Comparison of ENCODE assay signal across 12 cellular contexts in genomic region chr3:141544697-141545096, GRCh38. TPM values are rescaled to one million over a fixed set of nuclear protein-coding genes. Genes with fewer than 3 reads are reported as not detected.
DNase-seq lines count a peak whose midpoint lies in the region; ATAC-seq, FAIRE-seq and TF ChIP-seq lines count a peak whose summit lies in the region.
"Had no signal": no experiment of that assay in that cellular context is flagged by ENCODE, and none has a peak within 500 bp of the region (broad histone marks: within the 10 kb centered on the region; RNA-seq: fewer than 3 reads in every experiment).

No MANE protein-coding gene starts in this region.

- H3K9me3 Mint-ChIP-seq in activated naive CD8-positive, alpha-beta T cell treated with anti-CD3 and anti-CD28 coated beads, Interleukin-2, amount 50 U/mL, for 24 hours = peaks cover 46% of the 10 kb centered on the region

- FAIRE-seq in small intestine (lab: Jason Lieb, UNC) = no peak

- H3K4me3 Mint-ChIP-seq in activated naive CD8-positive, alpha-beta T cell treated with anti-CD3 and anti-CD28 coated beads, Interleukin-2, amount 50 U/mL, for 24 hours = peak overlapping the region; percentile 33

- no peaks in the 10 kb centered on the region for H3K27me3 ChIP-seq in small intestine (ENCODE audit: control insufficient read depth in 2 of 2, insufficient read depth in 2 of 2, low read length in 2 of 2)
- no peaks in the 10 kb centered on the region for H3K27me3 ChIP-seq in dorsolateral prefrontal cortex
- H3K27me3 ChIP-seq: BE2C, cardiac muscle cell had no signal

- peaks cover 89% of the 10 kb centered on the region for H3K4me1 Mint-ChIP-seq in activated naive CD8-positive, alpha-beta T cell treated with anti-CD3 and anti-CD28 coated beads, Interleukin-2, amount 50 U/mL, for 24 hours

- H3K36me3 Mint-ChIP-seq in activated naive CD8-positive, alpha-beta T cell treated with anti-CD3 and anti-CD28 coated beads, Interleukin-2, amount 50 U/mL, for 24 hours (ENCODE audit: low read depth) = peaks cover 84% of the 10 kb centered on the region

- intact Hi-C loops in dorsolateral prefrontal cortex (cut with DNase I) = no loop called here
- intact Hi-C loops in left cardiac atrium (cut with DNase I) = no loop called here

- H3K9me3 ChIP-seq in small intestine (ENCODE audit: control insufficient read depth, low read depth) = no peaks in the 10 kb centered on the region

- peak; percentile 10 for DNase-seq in activated naive CD4-positive, alpha-beta T cell treated with Interleukin-2 at 50 U/mL for 16 hours
- no peak for DNase-seq in activated naive CD4-positive, alpha-beta T cell treated with anti-CD3 and anti-CD28 coated beads, Interleukin-2, amount 50 U/mL, for 16 hours
- DNase-seq in NCI-H2029 treated with DMSO at 0.1 percent for 48 hours (lab: John Stamatoyannopoulos, UW) (peak; percentile 90), small intestine (peak; percentile 86), DMS 273 treated with DMSO at 0.1 percent for 48 hours (lab: John Stamatoyannopoulos, UW) (no peak), dorsolateral prefrontal cortex (no peak), left cardiac atrium (no peak)
- DNase-seq in activated naive CD8-positive, alpha-beta T cell treated with anti-CD3 and anti-CD28 coated beads, Interleukin-2, amount 50 U/mL, for 24 hours = no peak
- DNase-seq: BE2C, NCI-H1436, right cardiac atrium had no signal

- H3K27ac Mint-ChIP-seq in activated naive CD8-positive, alpha-beta T cell treated with anti-CD3 and anti-CD28 coated beads, Interleukin-2, amount 50 U/mL, for 24 hours = peak overlapping the region; percentile 92

- H3K36me3 ChIP-seq in small intestine (ENCODE audit: control insufficient read depth in 2 of 2, insufficient read depth in 2 of 2, low read length in 2 of 2) = no peaks in the 10 kb centered on the region
- H3K36me3 ChIP-seq: BE2C had no signal

- ATAC-seq in activated naive CD8-positive, alpha-beta T cell treated with anti-CD3 and anti-CD28 coated beads, Interleukin-2, amount 50 U/mL, for 24 hours = no peak
- no peak for ATAC-seq in left cardiac atrium
- ATAC-seq: right cardiac atrium had no signal

- H3K4me1 ChIP-seq in small intestine (ENCODE audit: control insufficient read depth in 2 of 2, insufficient read depth in 1 of 2, low read depth in 1 of 2, low read length in 1 of 2) = no peaks in the 10 kb centered on the region
- H3K4me1 ChIP-seq: BE2C had no signal

- WGBS in small intestine, 3 donors = 15 to 38% (median 17%) methylated on average over 6 of the region's 6 CpGs

- no peak for TF ChIP-seq CTCF in dorsolateral prefrontal cortex (IDR thresholded peaks at IDR 0.05 in 54 of 56, conservative IDR thresholded peaks at IDR 0.05 in 2 of 56; ENCODE audit: low read depth in 1 of 56, partially characterized antibody in 56 of 56)

- H3K27me3 Mint-ChIP-seq in activated naive CD8-positive, alpha-beta T cell treated with anti-CD3 and anti-CD28 coated beads, Interleukin-2, amount 50 U/mL, for 24 hours = no peaks in the 10 kb centered on the region

- H3K27ac ChIP-seq in small intestine (ENCODE audit: low read depth in 1 of 2, low read length in 1 of 2) (peak overlapping the region in 1 of 2 donors; percentile 61), dorsolateral prefrontal cortex (no peak overlapping the region)
- H3K27ac ChIP-seq: cardiac muscle cell had no signal

- no peak overlapping the region for H3K4me3 ChIP-seq in small intestine (ENCODE audit: low read depth in 1 of 2, low read length in 2 of 2)
- H3K4me3 ChIP-seq in dorsolateral prefrontal cortex = no peak overlapping the region
- H3K4me3 ChIP-seq: cardiac muscle cell had no signal

RNA-seq across cellular contexts. Expression of gene RASA2, which starts 57.9 kb away (rescaled TPM):
- 1 to 10 TPM; 3.8 to 4.9 (median 3.9) TPM for polyA plus RNA-seq in small intestine
- total RNA-seq in dorsolateral prefrontal cortex (10 to 100 TPM; 19.8 to 49.0 (median 31.1) TPM), left cardiac atrium (1 to 10 TPM; 5.2 to 7.8 TPM)

Comparison
In these comparisons a context has a peak if more than half of its experiments do, and no peak if none do; other contexts are left out.
1. DNase-seq: peak in activated naive CD4-positive, alpha-beta T cell treated with Interleukin-2 at 50 U/mL for 16 hours (single experiment), NCI-H2029 treated with DMSO at 0.1 percent for 48 hours (single experiment) and small intestine (single experiment); none in activated naive CD4-positive, alpha-beta T cell treated with anti-CD3 and anti-CD28 coated beads, Interleukin-2, amount 50 U/mL, for 16 hours (single experiment), activated naive CD8-positive, alpha-beta T cell treated with anti-CD3 and anti-CD28 coated beads, Interleukin-2, amount 50 U/mL, for 24 hours (single experiment), DMS 273 treated with DMSO at 0.1 percent for 48 hours (single experiment), dorsolateral prefrontal cortex (0 of 10) and left cardiac atrium (single experiment).